In the genomic region with DNA sequence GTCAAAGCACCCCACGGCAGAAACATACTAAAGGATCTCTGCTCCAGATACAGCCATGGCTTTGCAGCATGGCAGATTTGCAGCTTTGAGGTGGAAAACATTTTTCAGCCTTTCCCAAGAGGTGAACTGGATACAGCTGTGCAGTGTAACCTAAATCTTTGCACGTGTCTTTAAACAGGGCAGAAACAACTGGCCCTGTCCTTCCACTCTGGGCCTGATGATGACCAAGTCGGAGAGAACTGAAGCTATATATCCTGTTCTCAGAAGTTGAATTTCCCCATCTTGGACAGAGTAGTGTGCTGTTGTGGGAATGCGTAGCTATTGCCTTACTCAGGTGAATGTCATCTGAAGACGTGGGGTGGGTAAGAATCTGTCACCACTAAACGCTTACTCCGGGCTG, we compare ENCODE assay signal across 32 cellular contexts. TPM values are rescaled to one million over a fixed set of nuclear protein-coding genes. Genes with fewer than 3 reads are reported as not detected.
"Had no signal": no experiment of that assay in that cellular context is flagged by ENCODE, and none has a peak within 500 bp of the region (broad histone marks: within the 10 kb centered on the region; RNA-seq: fewer than 3 reads in every experiment).

No MANE protein-coding gene starts in this region.

- H3K4me2 ChIP-seq: PC-9 had no signal

- H3K4me3 ChIP-seq: K562, PC-9, SK-N-MC had no signal

- DNase-seq: activated CD4-positive, alpha-beta T cell treated with anti-CD3 and anti-CD28 coated beads, Interleukin-2, amount 10 ng/mL, durations not matched to agents 24 days and 14 days; activated CD4-positive, alpha-beta T cell treated with anti-CD3 and anti-CD28 coated beads, Interleukin-2, amount 50 U/mL, for 4 hours; activated CD8-positive, alpha-beta T cell treated with anti-CD3 and anti-CD28 coated beads for 36 hours; activated effector memory CD4-positive, alpha-beta T cell treated with anti-CD3 and anti-CD28 coated beads, Interleukin-2, amount 50 U/mL, for 16 hours; activated naive CD4-positive, alpha-beta T cell; activated naive CD4-positive, alpha-beta T cell treated with anti-CD3 and anti-CD28 coated beads, Interleukin-2, amount 50 U/mL, for 16 hours; activated naive CD8-positive, alpha-beta T cell treated with anti-CD3 and anti-CD28 coated beads for 36 hours; activated T-cell treated with anti-CD3 and anti-CD28 coated beads, Interleukin-2, amount 50 U/mL, for 1 hour; activated T-cell treated with anti-CD3 and anti-CD28 coated beads, Interleukin-2, amount 50 U/mL, for 72 hours; amniotic stem cell; aorta; brain microvascular endothelial cell; central memory CD4-positive, alpha-beta T cell; NCI-H1417 treated with DMSO at 0.1 percent for 48 hours; NCI-H187 treated with DMSO at 0.1 percent for 48 hours; NCI-H2227 treated with DMSO at 0.1 percent for 48 hours; NCI-H446; NCI-H510A treated with DMSO at 0.1 percent for 48 hours; NCI-H526 treated with DMSO at 0.1 percent for 48 hours; NCI-H82; NK-92 treated with Interleukin-12 subunit alpha and Interleukin-12 subunit beta, amount 100 ng/mL, for 24 hours; PC-9; Right ventricle myocardium superior; T1000 had no signal

- H3K27ac ChIP-seq: brain microvascular endothelial cell, PC-9, RWPE1, SK-N-MC had no signal

- H3K36me3 ChIP-seq: brain microvascular endothelial cell had no signal

- ATAC-seq: activated CD8-positive, alpha-beta T cell treated with anti-CD3 and anti-CD28 coated beads for 36 hours; activated T-cell treated with anti-CD3 and anti-CD28 coated beads, Interleukin-2, amount 50 U/mL, for 72 hours; activated T-helper 17 cell treated with anti-CD3 and anti-CD28 coated beads, Interleukin-2, amount 50 U/mL, for 72 hours; K562 had no signal

- H3K27me3 ChIP-seq: brain microvascular endothelial cell had no signal

- H2AFZ ChIP-seq: PC-9 had no signal

RNA-seq across cellular contexts. Expression of a gene that starts 19.5 kb away (rescaled TPM):
- total RNA-seq: activated CD4-positive, alpha-beta T cell treated with anti-CD3 and anti-CD28 coated beads, Interleukin-2, amount 10 ng/mL, durations not matched to agents 24 days and 14 days; activated CD8-positive, alpha-beta memory T cell treated with anti-CD3 and anti-CD28 coated beads for 36 hours; activated CD8-positive, alpha-beta T cell treated with anti-CD3 and anti-CD28 coated beads for 36 hours; activated naive CD8-positive, alpha-beta T cell treated with anti-CD3 and anti-CD28 coated beads for 36 hours; activated T-cell treated with anti-CD3 and anti-CD28 coated beads, Interleukin-2, amount 50 U/mL, for 72 hours; activated T-helper 17 cell treated with anti-CD3 and anti-CD28 coated beads, Interleukin-2, amount 50 U/mL, for 72 hours; aorta; K562; MCF 10A; PC-9; T-helper 1 cell treated with Interleukin-12 subunit alpha and Interleukin-12 subunit beta and Interleukin-4 antibody, amounts not matched to agents 30 ng/mL and 1 ng/mL, for 36 hours; T-helper 2 cell treated with Interferon-gamma antibody and Interleukin-4, amounts not matched to agents 100 ng/mL and 5 ng/mL, for 36 hours had no signal
